ENCODE assay signal across 17 cellular contexts in the genomic region with DNA sequence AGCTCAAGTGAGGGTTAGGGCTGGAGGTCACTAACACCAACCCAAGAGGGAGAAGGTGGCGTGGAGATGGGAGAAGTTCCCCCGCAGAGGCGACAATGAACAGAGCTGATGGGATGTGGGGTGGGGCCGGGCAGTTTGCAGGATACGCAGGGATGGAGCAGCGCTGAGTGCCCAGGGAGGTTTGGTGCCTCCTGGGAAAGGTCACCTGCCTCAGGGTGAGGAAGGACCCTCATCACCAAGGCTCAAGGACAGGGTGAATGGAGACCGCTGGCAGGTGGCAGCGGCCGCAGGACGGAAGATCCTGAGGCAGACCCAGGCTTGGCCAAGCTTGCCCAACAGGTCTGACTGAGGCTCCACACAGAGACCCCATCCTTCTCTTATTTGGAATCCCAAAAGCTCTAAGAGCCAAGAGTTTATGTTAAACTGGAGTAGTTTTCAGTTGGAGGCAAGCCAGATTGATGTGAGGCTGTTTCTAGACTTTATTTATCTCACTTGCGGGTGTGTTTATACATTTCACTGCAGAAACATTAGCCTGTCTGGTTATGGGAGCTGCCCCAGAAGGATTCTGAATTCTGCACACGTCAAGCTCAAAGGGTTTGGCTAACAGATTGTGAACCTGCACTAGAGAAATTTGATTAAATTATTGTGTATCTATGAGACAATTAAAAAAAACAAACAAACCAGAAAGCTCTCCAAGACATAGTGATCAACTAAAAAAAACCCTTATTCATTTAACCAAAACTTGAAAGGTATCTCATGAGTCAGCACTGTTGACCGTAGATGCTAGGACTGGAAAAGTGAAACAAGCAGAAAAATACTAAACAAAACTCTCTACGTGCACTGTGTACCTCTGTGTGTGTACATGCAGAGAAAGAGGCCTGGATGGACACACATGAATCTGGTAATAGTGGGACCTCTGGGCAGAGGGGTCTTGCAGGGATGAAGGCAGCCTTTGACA.
"Had no signal": no experiment of that assay in that cellular context is flagged by ENCODE, and none has a peak within 500 bp of the region (broad histone marks: within the 10 kb centered on the region; RNA-seq: fewer than 3 reads in every experiment).

No MANE protein-coding gene starts in this region.

- H3K9me3 ChIP-seq: body of pancreas, esophagus squamous epithelium had no signal

- H3K4me3 ChIP-seq: body of pancreas, coronary artery, esophagus squamous epithelium had no signal

- H3K27me3 Mint-ChIP-seq: activated naive CD8-positive, alpha-beta T cell treated with anti-CD3 and anti-CD28 coated beads for 36 hours had no signal

- H3K36me3 ChIP-seq: esophagus squamous epithelium had no signal

- H3K27ac Mint-ChIP-seq: activated naive CD8-positive, alpha-beta T cell treated with anti-CD3 and anti-CD28 coated beads for 36 hours had no signal

- DNase-seq: activated CD4-positive, alpha-beta T cell treated with anti-CD3 and anti-CD28 coated beads, Interleukin-2, amount 50 U/mL, for 48 hours; activated effector memory CD4-positive, alpha-beta T cell treated with Interleukin-2 at 50 U/mL for 16 hours; activated naive CD8-positive, alpha-beta T cell treated with anti-CD3 and anti-CD28 coated beads for 36 hours; activated T-cell treated with anti-CD3 and anti-CD28 coated beads, Interleukin-2, amount 50 U/mL, for 4 hours; amygdala; body of pancreas; central memory CD4-positive, alpha-beta T cell; esophagus squamous epithelium; retina; stimulated activated CD4-positive, alpha-beta T cell treated with anti-CD3 and anti-CD28 coated beads, Interleukin-15, amount 100 ng/mL, for 24 hours; stimulated activated CD4-positive, alpha-beta T cell treated with anti-CD3 and anti-CD28 coated beads, Interleukin-4, amount 100 ng/mL, for 24 hours; stimulated activated naive CD4-positive, alpha-beta T cell treated with Interleukin-2 at 50 U/mL for 16 hours; trophoblast cell had no signal

- ATAC-seq: activated T-cell treated with anti-CD3 and anti-CD28 coated beads, Interleukin-2, amount 50 U/mL, for 4 hours; body of pancreas; SK-N-SH treated with all-trans-retinoic acid at 6 μM for 48 hours had no signal

- H3K4me1 Mint-ChIP-seq: activated naive CD8-positive, alpha-beta T cell treated with anti-CD3 and anti-CD28 coated beads for 36 hours had no signal

- H3K9me3 Mint-ChIP-seq: activated naive CD8-positive, alpha-beta T cell treated with anti-CD3 and anti-CD28 coated beads for 36 hours; activated T-cell treated with anti-CD3 and anti-CD28 coated beads, Interleukin-2, amount 50 U/mL, for 4 hours; neural crest cell had no signal

- H3K27ac ChIP-seq: body of pancreas, coronary artery, esophagus squamous epithelium, VCaP had no signal

- H3K4me1 ChIP-seq: body of pancreas had no signal

- H3K4me3 Mint-ChIP-seq: activated naive CD8-positive, alpha-beta T cell treated with anti-CD3 and anti-CD28 coated beads for 36 hours; activated T-cell treated with anti-CD3 and anti-CD28 coated beads, Interleukin-2, amount 50 U/mL, for 4 hours; neural crest cell had no signal

- H3K27me3 ChIP-seq: body of pancreas had no signal

- H3K36me3 Mint-ChIP-seq: activated naive CD8-positive, alpha-beta T cell treated with anti-CD3 and anti-CD28 coated beads for 36 hours had no signal
